19 cellular contexts compared by ENCODE assay signal in the genomic region with DNA sequence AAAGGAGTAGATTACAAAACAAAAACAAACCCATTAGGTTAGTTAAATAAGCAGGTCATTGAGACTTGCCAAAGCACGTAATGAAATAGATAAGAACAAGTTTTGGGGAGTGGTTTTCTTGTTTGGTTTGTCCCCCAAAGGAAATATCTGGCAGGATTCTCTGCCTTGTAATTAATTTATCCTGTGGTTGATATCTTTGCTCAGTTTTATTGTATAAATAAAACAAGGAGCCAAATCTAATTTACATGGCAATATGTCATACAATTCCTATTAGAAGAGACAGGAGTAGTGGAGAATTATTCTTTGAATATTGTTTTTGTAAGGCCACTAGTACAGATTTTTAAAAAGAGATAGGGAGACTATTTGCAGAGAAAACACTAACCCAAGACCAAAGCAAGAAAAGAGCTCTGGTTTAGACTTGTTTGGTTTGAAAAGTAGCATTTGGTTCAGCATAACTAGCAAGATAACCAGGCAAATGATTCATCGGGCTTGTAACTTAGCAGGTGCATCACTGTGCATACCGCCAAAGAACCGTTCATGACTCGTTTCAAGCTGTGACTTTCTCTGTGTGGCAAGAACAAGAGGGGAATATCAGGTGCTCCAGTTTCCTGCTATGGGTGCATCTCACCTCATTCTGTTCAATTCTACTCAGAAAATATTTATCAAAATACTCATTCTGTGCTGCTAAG.
DNase-seq lines count a peak whose midpoint lies in the region; ATAC-seq and TF ChIP-seq lines count a peak whose summit lies in the region.
"Had no signal": no experiment of that assay in that cellular context is flagged by ENCODE, and none has a peak within 500 bp of the region (broad histone marks: within the 10 kb centered on the region; RNA-seq: fewer than 3 reads in every experiment).

No MANE protein-coding gene starts in this region.

- H3K9me2 ChIP-seq in hepatocyte (replicated peaks; ENCODE audit: insufficient read depth): no peaks in the 10 kb centered on the region

- H3K27me3 ChIP-seq in right atrium auricular region (no peaks in the 10 kb centered on the region), hepatocyte (no peaks in the 10 kb centered on the region), aorta (ENCODE audit: control insufficient read depth in 1 of 2, insufficient read depth in 2 of 2, low read length in 1 of 2) (no peaks in the 10 kb centered on the region)
- H3K27me3 ChIP-seq: stomach, upper lobe of right lung had no signal

- H3K27ac ChIP-seq in right atrium auricular region (no peak overlapping the region), hepatocyte (no peak overlapping the region), aorta (ENCODE audit: low read depth in 1 of 2, low read length in 2 of 2) (no peak overlapping the region)
- H3K27ac ChIP-seq: prostate gland, stomach, upper lobe of right lung, VCaP had no signal

- no peak overlapping the region for H3K4me2 ChIP-seq in hepatocyte

- H3K4me1 ChIP-seq in right atrium auricular region (peaks cover 0 to 18% of the 10 kb centered on the region in 2 donors), hepatocyte (ENCODE audit: insufficient read depth) (peaks cover 3% of the 10 kb centered on the region), aorta (ENCODE audit: control insufficient read depth in 1 of 2, insufficient read depth in 2 of 2, low read length in 2 of 2) (peaks cover 2 to 4% of the 10 kb centered on the region in 2 donors)
- H3K4me1 ChIP-seq: prostate gland, upper lobe of right lung had no signal

- intact Hi-C loops in left ventricle myocardium superior (cut with micrococcal nuclease): no loop called here
- intact Hi-C loops in aorta (cut with DNase I): no loop called here

- no peaks in the 10 kb centered on the region for H4K20me1 ChIP-seq in hepatocyte (ENCODE audit: insufficient read depth, poor library complexity, severe bottlenecking)

- no peaks in the 10 kb centered on the region for H3K36me3 ChIP-seq in right atrium auricular region
- no peaks in the 10 kb centered on the region for H3K36me3 ChIP-seq in hepatocyte (replicated peaks; ENCODE audit: insufficient read depth, low read depth)
- no peaks in the 10 kb centered on the region for H3K36me3 ChIP-seq in aorta (ENCODE audit: control insufficient read depth in 1 of 2, insufficient read depth in 2 of 2, low read length in 1 of 2)
- H3K36me3 ChIP-seq: prostate gland, stomach, upper lobe of right lung had no signal

- no peak for DNase-seq in left ventricle myocardium superior
- no peak for DNase-seq in right atrium auricular region (ENCODE audit: low spot score)
- DNase-seq in SK-N-DZ (ENCODE audit: low spot score): peak; percentile 15
- DNase-seq in hepatocyte (ENCODE audit: low spot score): peak; percentile 56
- no peak for DNase-seq in aorta
- no peak for DNase-seq in DMS79 (lab: John Stamatoyannopoulos, UW)
- DNase-seq in NCI-H524 (lab: John Stamatoyannopoulos, UW): no peak
- no peak for DNase-seq in GOT3 (lab: John Stamatoyannopoulos, UW)
- DNase-seq: activated gamma-delta T cell treated with Interleukin-2 at 50 U/mL for 16 hours; AML-193; amygdala; effector memory CD8-positive, alpha-beta T cell; hypothalamus; NCI-H2227 treated with DMSO at 0.1 percent for 48 hours; stimulated activated CD4-positive, alpha-beta T cell treated with anti-CD3 and anti-CD28 coated beads, Interleukin-4, amount 100 ng/mL, for 24 hours; stomach; upper lobe of right lung had no signal

- whole genome bisulfite sequencing in hepatocyte (ENCODE audit: low lambda C conversion rate, missing lambda C conversion rate): 39% methylated on average over 5 of the region's 5 CpGs
- 4 to 11% methylated on average over 5 of the region's 5 CpGs for WGBS in aorta, 2 donors

- ATAC-seq in left ventricle myocardium superior (peak; percentile 27), aorta (ENCODE audit: low FRiP score) (peak; percentile 51)
- ATAC-seq: effector memory CD8-positive, alpha-beta T cell; upper lobe of right lung had no signal

- H2AFZ ChIP-seq in hepatocyte: no peak overlapping the region

- H3K79me2 ChIP-seq in hepatocyte: no peaks in the 10 kb centered on the region

- no peak overlapping the region for H3K4me3 ChIP-seq in right atrium auricular region
- H3K4me3 ChIP-seq in hepatocyte: no peak overlapping the region
- no peak overlapping the region for H3K4me3 ChIP-seq in aorta (ENCODE audit: low read length in 2 of 2)
- H3K4me3 ChIP-seq: prostate gland, stomach, upper lobe of right lung had no signal

- no peak for TF ChIP-seq CTCF in right atrium auricular region (IDR thresholded peaks at IDR 0.05)
- TF ChIP-seq CTCF in hepatocyte (IDR thresholded peaks at IDR 0.05; ENCODE audit: poor library complexity): no peak

- peaks cover 0 to 3% of the 10 kb centered on the region in 2 donors for H3K9me3 ChIP-seq in right atrium auricular region
- H3K9me3 ChIP-seq in hepatocyte (ENCODE audit: low read depth): no peaks in the 10 kb centered on the region
- no peaks in the 10 kb centered on the region for H3K9me3 ChIP-seq in aorta (ENCODE audit: control insufficient read depth, low read length)
- H3K9me3 ChIP-seq: prostate gland, upper lobe of right lung had no signal

Comparison
In these comparisons a context has a peak if more than half of its experiments do, and no peak if none do; other contexts are left out.
1. DNase-seq: peak in SK-N-DZ (single experiment) and hepatocyte (single experiment); none in left ventricle myocardium superior (single experiment), right atrium auricular region (single experiment), aorta (0 of 2), DMS79 (single experiment), NCI-H524 (0 of 2) and GOT3 (single experiment).